3 cellular contexts compared by ENCODE assay signal in the genomic region with DNA sequence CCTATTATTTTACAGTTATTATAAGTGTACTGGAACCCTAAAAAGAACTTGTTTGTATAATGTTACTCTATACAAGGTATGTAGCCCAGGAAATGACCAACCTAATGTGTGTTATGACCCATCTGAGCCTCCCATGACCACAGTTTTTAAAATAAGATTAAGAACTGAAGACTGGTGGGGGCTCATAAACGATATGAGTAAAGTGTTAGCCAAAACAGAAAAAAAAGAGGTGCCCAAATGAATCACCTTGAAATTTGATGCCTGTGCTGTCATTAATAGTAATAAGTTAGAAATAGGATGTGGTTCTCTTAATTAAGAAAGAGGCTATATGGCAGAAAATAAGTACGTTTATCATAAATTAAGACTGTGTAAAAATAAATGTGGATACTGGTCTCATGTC. TPM values are rescaled to one million over a fixed set of nuclear protein-coding genes. Genes with fewer than 3 reads are reported as not detected.
"Had no signal": no experiment of that assay in that cellular context is flagged by ENCODE, and none has a peak within 500 bp of the region (broad histone marks: within the 10 kb centered on the region; RNA-seq: fewer than 3 reads in every experiment).

No MANE protein-coding gene starts in this region.

RNA-seq across cellular contexts. Expression of gene SAMD3, which starts 42.8 kb away (rescaled TPM):
- total RNA-seq: LHCN-M2, MCF 10A, NCI-H460 had no signal
